ENCODE assay signal across 8 cellular contexts in genomic region chr12:5965950-5966383, GRCh38. TPM values are rescaled to one million over a fixed set of nuclear protein-coding genes. Genes with fewer than 3 reads are reported as not detected.
DNase-seq lines count a peak whose midpoint lies in the region; ATAC-seq and TF ChIP-seq lines count a peak whose summit lies in the region.

No MANE protein-coding gene starts in this region.

- POLR2A ChIA-PET in activated B cell treated with CpG ODN at 0.5 μM for 24 hours (lab: Charles Lee): no interaction called here

- no peaks in the 10 kb centered on the region for H3K4me1 ChIP-seq in colonic mucosa
- no peaks in the 10 kb centered on the region for H3K4me1 ChIP-seq in right lobe of liver

- no peaks in the 10 kb centered on the region for H3K36me3 Mint-ChIP-seq in activated B cell treated with CpG ODN at 0.5 μM for 24 hours (ENCODE audit: low read depth)

- ATAC-seq in activated B cell treated with CpG ODN at 0.5 μM for 24 hours (ENCODE audit: low read depth): no peak
- peak; percentile 91 to 95 (median 92) for ATAC-seq in right lobe of liver
- no peak for ATAC-seq in GM21619 (IDR thresholded peaks at IDR 0.05; ENCODE audit: unreplicated experiment)

- H3K27me3 ChIP-seq in colonic mucosa: no peaks in the 10 kb centered on the region
- H3K27me3 ChIP-seq in right lobe of liver: no peaks in the 10 kb centered on the region

- CTCF ChIA-PET in activated B cell treated with CpG ODN at 0.5 μM for 24 hours (lab: Charles Lee): interaction anchor here (1.0 kb wide), 1 partner anchor 23 kb away, joined by 3 read pairs; no protein-coding TSS in a partner anchor

- no peak overlapping the region for H3K9ac ChIP-seq in colonic mucosa (ENCODE audit: low read depth in 2 of 2, low read length in 2 of 2)

- no peaks in the 10 kb centered on the region for H3K9me3 ChIP-seq in colonic mucosa
- no peaks in the 10 kb centered on the region for H3K9me3 ChIP-seq in right lobe of liver

- 38% methylated on average over 4 of the region's 9 CpGs for WGBS in right lobe of liver (ENCODE audit: insufficient coverage, low coverage, low lambda C conversion rate, missing lambda C conversion rate)

- H3K4me3 Mint-ChIP-seq in activated B cell treated with CpG ODN at 0.5 μM for 24 hours: no peak overlapping the region

- H3K4me3 ChIP-seq in colonic mucosa (no peak overlapping the region), right lobe of liver (no peak overlapping the region)

- peak; percentile 37 for TF ChIP-seq CTCF in activated B cell treated with CpG ODN at 0.5 μM for 24 hours (IDR thresholded peaks at IDR 0.05)
- peak; percentile 58 for TF ChIP-seq CTCF in colonic mucosa (IDR thresholded peaks at IDR 0.05)
- TF ChIP-seq CTCF in right lobe of liver (IDR thresholded peaks at IDR 0.05): peak; percentile 50 to 90 (median 86)

- no peaks in the 10 kb centered on the region for H3K36me3 ChIP-seq in colonic mucosa
- no peaks in the 10 kb centered on the region for H3K36me3 ChIP-seq in right lobe of liver

- H3K4me1 Mint-ChIP-seq in activated B cell treated with CpG ODN at 0.5 μM for 24 hours: no peaks in the 10 kb centered on the region

- H3K27ac ChIP-seq in colonic mucosa: no peak overlapping the region
- no peak overlapping the region for H3K27ac ChIP-seq in right lobe of liver

- DNase-seq in NCI-H2196 (lab: John Stamatoyannopoulos, UW; ENCODE audit: unreplicated experiment) (peak; percentile 40), NCI-H2196 treated with DMSO at 0.1 percent for 48 hours (lab: John Stamatoyannopoulos, UW; ENCODE audit: unreplicated experiment) (no peak), NCI-H1048 (lab: John Stamatoyannopoulos, UW) (peak; percentile 4), activated B cell treated with CpG ODN at 0.5 μM for 24 hours (no peak), colonic mucosa (peak; percentile 45), right lobe of liver (peak; percentile 59 to 70 (median 65))
- peak; percentile 9 to 15 for DNase-seq in stimulated activated CD8-positive, alpha-beta memory T cell treated with anti-CD3 and anti-CD28 coated beads, Interleukin-15, amount 100 ng/mL, for 48 hours (ENCODE audit: low read depth in 2 of 2)

- intact Hi-C loops in activated B cell treated with CpG ODN at 0.5 μM for 24 hours (cut with micrococcal nuclease): loop anchor here (1.0 kb wide), 1 partner anchor 74 kb away; no protein-coding TSS in a partner anchor
- intact Hi-C loops in colonic mucosa (cut with DNase I): no loop called here
- intact Hi-C loops in right lobe of liver (cut with DNase I): no loop called here

- no peak for TF ChIP-seq POLR2A in right lobe of liver (IDR thresholded peaks at IDR 0.05)

- no peak overlapping the region for H3K27ac Mint-ChIP-seq in activated B cell treated with CpG ODN at 0.5 μM for 24 hours

- peaks cover 21% of the 10 kb centered on the region for H3K27me3 Mint-ChIP-seq in activated B cell treated with CpG ODN at 0.5 μM for 24 hours

- H3K9me3 Mint-ChIP-seq in activated B cell treated with CpG ODN at 0.5 μM for 24 hours: no peaks in the 10 kb centered on the region

RNA-seq across cellular contexts. Expression of gene ANO2, which starts 20.9 kb away (rescaled TPM):
- total RNA-seq in activated B cell treated with CpG ODN at 0.5 μM for 24 hours (not detected in 2 replicates), colonic mucosa (1 to 10 TPM; 1.1 to 2.2 TPM), right lobe of liver (under 1 TPM in 5 of 6 experiments, not detected in 1; 0.06 to 0.89 (median 0.32) TPM)

Comparison
In these comparisons a context has a peak if more than half of its experiments do, and no peak if none do; other contexts are left out.
1. DNase-seq: peak in NCI-H2196 (single experiment), NCI-H1048 (single experiment), colonic mucosa (single experiment), right lobe of liver (3 of 3) and stimulated activated CD8-positive, alpha-beta memory T cell treated with anti-CD3 and anti-CD28 coated beads, Interleukin-15, amount 100 ng/mL, for 48 hours (2 of 2); none in NCI-H2196 treated with DMSO at 0.1 percent for 48 hours (single experiment) and activated B cell treated with CpG ODN at 0.5 μM for 24 hours (single experiment).
2. ATAC-seq: peak in right lobe of liver (4 of 4); none in activated B cell treated with CpG ODN at 0.5 μM for 24 hours (single experiment) and GM21619 (single experiment).
3. Peak in every context shown above with its lines, with median percentiles within 50 percentile points of each other: CTCF ChIP-seq.